Comparison of ENCODE assay signal across 14 cellular contexts in the genomic region with DNA sequence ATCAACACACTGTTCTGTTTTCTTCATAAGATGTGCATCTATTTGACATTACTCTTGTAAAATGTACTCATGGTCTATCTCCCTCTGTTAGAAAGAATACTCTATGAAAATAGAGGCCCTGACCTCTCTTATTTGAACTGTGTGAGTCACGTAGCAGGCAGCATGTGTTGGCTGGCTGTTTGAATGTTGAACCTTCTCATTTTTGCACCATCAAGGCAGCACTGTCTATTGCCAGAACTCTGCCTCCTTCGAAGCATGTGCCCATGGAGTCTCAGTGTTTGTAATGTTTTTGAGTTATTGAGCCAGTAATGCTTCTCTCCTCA.
"Had no signal": no experiment of that assay in that cellular context is flagged by ENCODE, and none has a peak within 500 bp of the region (broad histone marks: within the 10 kb centered on the region; RNA-seq: fewer than 3 reads in every experiment).

No MANE protein-coding gene starts in this region.

- ATAC-seq: left cardiac atrium, lower lobe of right lung, natural killer cell had no signal

- H3K9me3 ChIP-seq: lower lobe of right lung, right atrium auricular region, tibial artery, upper lobe of left lung, vagina had no signal

- H3K4me3 ChIP-seq: hepatocyte, left ventricle myocardium inferior, lower lobe of right lung, right atrium auricular region, smooth muscle cell, tibial artery, upper lobe of left lung, vagina had no signal

- H2AFZ ChIP-seq: hepatocyte had no signal

- H3K27ac ChIP-seq: hepatocyte, left ventricle myocardium inferior, lower lobe of right lung, right atrium auricular region, tibial artery, upper lobe of left lung, vagina had no signal

- DNase-seq: foreskin melanocyte; head of caudate nucleus; kidney; left cardiac atrium; left ventricle myocardium inferior; lower lobe of right lung; natural killer cell; stimulated activated CD4-positive, alpha-beta T cell treated with anti-CD3 and anti-CD28 coated beads, Interleukin-2, amount 100 ng/mL, for 48 hours; tibial artery; upper lobe of left lung had no signal

- H3K4me2 ChIP-seq: hepatocyte, smooth muscle cell had no signal

- H3K4me1 ChIP-seq: left ventricle myocardium inferior, lower lobe of right lung, right atrium auricular region, tibial artery, upper lobe of left lung had no signal

- H3K79me2 ChIP-seq: hepatocyte had no signal

- H3K36me3 ChIP-seq: left ventricle myocardium inferior, lower lobe of right lung, right atrium auricular region, tibial artery, upper lobe of left lung, vagina had no signal
